ENCODE assay signal across 8 cellular contexts in genomic region chr4:87422104-87423052, GRCh38. TPM values are rescaled to one million over a fixed set of nuclear protein-coding genes. Genes with fewer than 3 reads are reported as not detected.
DNase-seq lines count a peak whose midpoint lies in the region; ATAC-seq, FAIRE-seq and TF ChIP-seq lines count a peak whose summit lies in the region.

NUDT9 (plus strand) TSS chr4:87422573; CDS start chr4:87422906, 333 bp downstream.

- H4K20me1 ChIP-seq in H1 (replicated peaks in 1 of 2; ENCODE audit: control insufficient read depth in 1 of 2, insufficient read depth in 2 of 2, low read length in 2 of 2) = no peaks in the 10 kb centered on the region

- H3K27ac Mint-ChIP-seq in Caco-2 (ENCODE audit: unreplicated experiment) = peak within 1 kb of the TSS; percentile 96

- no peak within 1 kb of the TSS for H4K91ac ChIP-seq in H1 (replicated peaks; ENCODE audit: insufficient read length, low read length)
- H4K91ac ChIP-seq in mesenchymal stem cell (ENCODE audit: low read length) = peak within 1 kb of the TSS; percentile 92

- H2BK20ac ChIP-seq in H1 (ENCODE audit: low read length) = no peak within 1 kb of the TSS

- H3K4me2 ChIP-seq in H1 (ENCODE audit: insufficient read depth in 1 of 2, low read depth in 2 of 2, low read length in 2 of 2) = peak within 1 kb of the TSS; percentile 69 to 73
- peak within 1 kb of the TSS; percentile 78 for H3K4me2 ChIP-seq in mesenchymal stem cell (ENCODE audit: low read length, poor library complexity, severe bottlenecking)

- H3K9me3 Mint-ChIP-seq in Caco-2 (ENCODE audit: unreplicated experiment) = no peaks in the 10 kb centered on the region

- H2AFZ ChIP-seq in H1 (ENCODE audit: low read length) (peak within 1 kb of the TSS; percentile 10), mesenchymal stem cell (ENCODE audit: low read depth, low read length) (no peak within 1 kb of the TSS)

- H3K27me3 ChIP-seq in Caco-2 (replicated peaks; ENCODE audit: control insufficient read depth, insufficient read depth, low read length) (no peaks in the 10 kb centered on the region), H1 (replicated peaks in 1 of 4; ENCODE audit: control insufficient read depth in 3 of 4, extremely low read depth in 1 of 4, insufficient read depth in 3 of 4, low read length in 3 of 4) (no peaks in the 10 kb centered on the region), mesenchymal stem cell (ENCODE audit: control insufficient read depth in 1 of 2, insufficient read depth in 1 of 2, low read length in 2 of 2) (no peaks in the 10 kb centered on the region)

- whole genome bisulfite sequencing in H1 (ENCODE audit: extremely low coverage in 1 of 2, insufficient coverage in 1 of 2, insufficient read length in 1 of 2, insufficient replicate concordance in 2 of 2, low coverage in 1 of 2, low lambda C conversion rate in 2 of 2, missing lambda C conversion rate in 1 of 2), 2 experiments = 5% methylated on average over 56 of the region's 58 CpGs; no CpG with 5 or more reads in 1 of the 2 experiments
- 9% methylated on average over 45 of the region's 58 CpGs for WGBS in mesenchymal stem cell

- peak; percentile 84 for ATAC-seq in GM21367 (IDR thresholded peaks at IDR 0.05; ENCODE audit: unreplicated experiment)

- intact Hi-C loops in Caco-2 (cut with micrococcal nuclease; ENCODE audit: unreplicated experiment) = loop anchor here (1.0 to 2.0 kb wide), 4 partner anchors 13 to 47 kb away; partner anchors contain the start of gene HSD17B11

- peaks cover 4% of the 10 kb centered on the region for H3K36me3 Mint-ChIP-seq in Caco-2 (ENCODE audit: insufficient read depth, unreplicated experiment)

- no peaks in the 10 kb centered on the region for H3K27me3 Mint-ChIP-seq in Caco-2 (ENCODE audit: insufficient read depth, unreplicated experiment)

- TF ChIP-seq POLR2A in H1 (IDR thresholded peaks at IDR 0.05; ENCODE audit: control extremely low read depth in 1 of 2, low read depth in 2 of 2, low read length in 2 of 2) = peak; percentile 90 to 92

- no peak within 1 kb of the TSS; the same call in 1 of the 2 replicates for H2BK12ac ChIP-seq in H1 (ENCODE audit: low read depth, low read length)
- H2BK12ac ChIP-seq in mesenchymal stem cell (ENCODE audit: low read length in 2 of 2) = no peak within 1 kb of the TSS

- no peak within 1 kb of the TSS for H2AK5ac ChIP-seq in H1 (ENCODE audit: low read depth, low read length)
- peak within 1 kb of the TSS; percentile 57 for H2AK5ac ChIP-seq in mesenchymal stem cell (ENCODE audit: low read length, severe bottlenecking)

- H2BK120ac ChIP-seq in H1 (replicated peaks; ENCODE audit: low read depth, low read length) = no peak within 1 kb of the TSS
- H2BK120ac ChIP-seq in mesenchymal stem cell (ENCODE audit: low read depth, low read length) = peak within 1 kb of the TSS; percentile 88

- H3K4ac ChIP-seq in H1 (replicated peaks; ENCODE audit: insufficient read length, low read depth, low read length) (no peak within 1 kb of the TSS), mesenchymal stem cell (ENCODE audit: low read depth in 1 of 2, low read length in 2 of 2) (peak within 1 kb of the TSS; percentile 77 to 98)

- H3K27ac ChIP-seq in H1 (ENCODE audit: low read depth, low read length) (peak within 1 kb of the TSS; percentile 87), mesenchymal stem cell (ENCODE audit: low read length, poor library complexity, severe bottlenecking) (peak within 1 kb of the TSS; percentile 59)

- no peak for TF ChIP-seq EP300 in H1 (IDR thresholded peaks at IDR 0.05; ENCODE audit: borderline replicate concordance in 1 of 2, low read depth in 2 of 2, low read length in 2 of 2)

- peak; percentile 93 to 95 for DNase-seq in Caco-2
- peak; percentile 80 for DNase-seq in HTR-8/SVneo (ENCODE audit: insufficient read length, low spot score)
- DNase-seq in NOMO-1 treated with dmso at 0.1 percent for 144 hours (lab: John Stamatoyannopoulos, UW; ENCODE audit: unreplicated experiment) = peak; percentile 79
- peak; percentile 68 to 78 (median 77) for DNase-seq in activated CD8-positive, alpha-beta memory T cell treated with anti-CD3 and anti-CD28 coated beads for 48 hours (ENCODE audit: low read depth in 2 of 3, low spot score in 2 of 3)
- DNase-seq in H1 (ENCODE audit: low read depth in 1 of 2, low spot score in 2 of 2) = peak; percentile 77 to 93
- peak; percentile 98 for DNase-seq in mesenchymal stem cell
- DNase-seq in stimulated activated CD8-positive, alpha-beta memory T cell treated with anti-CD3 and anti-CD28 coated beads, Interleukin-12 subunit alpha, Interleukin-12 subunit beta, amount 100 ng/mL, for 4 hours (ENCODE audit: low read depth) = peak; percentile 76

- H2BK15ac ChIP-seq in H1 (ENCODE audit: low read length) (no peak within 1 kb of the TSS), mesenchymal stem cell (ENCODE audit: low read depth, poor library complexity, severe bottlenecking) (peak within 1 kb of the TSS; percentile 98)

- peak within 1 kb of the TSS; percentile 69 for H4K5ac ChIP-seq in H1 (ENCODE audit: insufficient read length, low read depth, low read length)

- H3K79me2 ChIP-seq in H1 (ENCODE audit: control insufficient read depth in 1 of 2, insufficient read depth in 2 of 2, low read length in 2 of 2) = peaks cover 0 to 43% of the 10 kb centered on the region in 2 experiments; a peak in 3 of 4 replicates

- H3K23ac ChIP-seq in H1 (ENCODE audit: insufficient read length) (no peak within 1 kb of the TSS), mesenchymal stem cell (ENCODE audit: low read length in 2 of 2) (peak within 1 kb of the TSS; percentile 66 to 94)

- POLR2A ChIA-PET in Caco-2 (lab: Charles Lee) = interaction anchor here (1.1 to 1.8 kb wide), 2 partner anchors 31 to 39 kb away, joined by 3 to 12 read pairs; partner anchors contain the start of gene HSD17B11
- POLR2A ChIA-PET in H1 (lab: Charles Lee; ENCODE audit: partially characterized antibody) = interaction anchor here (0.6 to 2.5 kb wide), 11 partner anchors 10 to 45 kb away, joined by 3 to 10 read pairs (median 3); partner anchors contain the start of gene HSD17B11

- H3K4me3 ChIP-seq in Caco-2 (ENCODE audit: low read depth, low read length) = peak within 1 kb of the TSS; percentile 79
- H3K4me3 ChIP-seq in H1 (ENCODE audit: extremely low read depth in 1 of 4, insufficient read depth in 2 of 4, low read depth in 3 of 4, low read length in 4 of 4) = peak within 1 kb of the TSS; percentile 77 to 85 (median 82)
- peak within 1 kb of the TSS; percentile 89 to 91 for H3K4me3 ChIP-seq in mesenchymal stem cell (ENCODE audit: insufficient read depth in 1 of 2, low read depth in 1 of 2, low read length in 2 of 2)

- CTCF ChIA-PET in Caco-2 (lab: Charles Lee) (interaction anchor here (1.1 kb wide), 1 partner anchor 32 kb away, joined by 3 read pairs; the partner anchor contains the start of gene HSD17B11), H1 (lab: Charles Lee; ENCODE audit: partially characterized antibody) (interaction anchor here (0.5 to 2.6 kb wide), 7 partner anchors 13 to 801 kb away, joined by 3 to 9 read pairs (median 4); no protein-coding TSS in a partner anchor)

- no peaks in the 10 kb centered on the region for H3K36me3 ChIP-seq in Caco-2 (ENCODE audit: control insufficient read depth, insufficient read depth, low read length)
- no peaks in the 10 kb centered on the region for H3K36me3 ChIP-seq in H1 (ENCODE audit: control insufficient read depth in 2 of 4, insufficient read depth in 4 of 4, low read length in 3 of 4)
- H3K36me3 ChIP-seq in mesenchymal stem cell (ENCODE audit: control insufficient read depth in 1 of 2, insufficient read depth in 2 of 2, low read depth in 1 of 2, low read length in 2 of 2) = no peaks in the 10 kb centered on the region

- TF ChIP-seq RAD21 in H1 (IDR thresholded peaks at IDR 0.05 in 1 of 2, conservative IDR thresholded peaks at IDR 0.05 in 1 of 2; ENCODE audit: low read depth in 2 of 2, low read length in 2 of 2) = no peak

- H3K18ac ChIP-seq in H1 (ENCODE audit: extremely low read depth, low read length) (peak within 1 kb of the TSS; percentile 88), mesenchymal stem cell (ENCODE audit: low read depth in 1 of 2, low read length in 2 of 2) (peak within 1 kb of the TSS; percentile 90 to 91)

- peak within 1 kb of the TSS; percentile 84 for H3K56ac ChIP-seq in H1 (replicated peaks; ENCODE audit: insufficient read length, low read depth, low read length)

- H3K9me3 ChIP-seq in Caco-2 (no peaks in the 10 kb centered on the region), H1 (ENCODE audit: insufficient read depth in 2 of 2, low read depth in 1 of 2, low read length in 1 of 2) (0 out of 4 replicates have a peak, but pooled peaks cover 0 to 2% of the 10 kb centered on the region in 2 experiments), mesenchymal stem cell (ENCODE audit: control insufficient read depth, low read length) (peaks cover 3% of the 10 kb centered on the region)

- H3K14ac ChIP-seq in H1 (ENCODE audit: insufficient read length) = no peak within 1 kb of the TSS
- no peak within 1 kb of the TSS for H3K14ac ChIP-seq in mesenchymal stem cell (ENCODE audit: low read length in 2 of 2)

- BruUV-seq in Caco-2 (replicated peaks; lab: Mats Ljungman, UMichigan) = TSS peak; percentile 95

- peaks cover 17% of the 10 kb centered on the region for H3K4me1 ChIP-seq in Caco-2
- peaks cover 2 to 19% (median 10%) of the 10 kb centered on the region in 4 experiments; a peak in 6 of 7 replicates for H3K4me1 ChIP-seq in H1 (replicated peaks in 1 of 4; ENCODE audit: control insufficient read depth in 3 of 4, insufficient read depth in 4 of 4, low read length in 3 of 4)
- H3K4me1 ChIP-seq in mesenchymal stem cell (ENCODE audit: control insufficient read depth, insufficient read depth, low read depth, low read length) = peaks cover 13% of the 10 kb centered on the region

- peak within 1 kb of the TSS; percentile 89 for H2BK5ac ChIP-seq in H1 (ENCODE audit: low read depth, low read length)
- H2BK5ac ChIP-seq in mesenchymal stem cell (ENCODE audit: low read depth, low read length, poor library complexity, severe bottlenecking) = no peak within 1 kb of the TSS

- FAIRE-seq in HTR-8/SVneo (lab: Jason Lieb, UNC) (no peak), H1 (lab: Jason Lieb, UNC) (peak; percentile 32)

- H4K8ac ChIP-seq in H1 (ENCODE audit: extremely low read depth, insufficient read depth, low read length) (peak within 1 kb of the TSS; percentile 91; the same call in 1 of the 2 replicates), mesenchymal stem cell (ENCODE audit: low read length) (peak within 1 kb of the TSS; percentile 92)

- TF ChIP-seq CTCF in Caco-2 (IDR thresholded peaks at IDR 0.05; ENCODE audit: insufficient read depth in 1 of 2, low read depth in 1 of 2, low read length in 1 of 2, severe bottlenecking in 1 of 2, unreplicated experiment in 1 of 2) (no peak), H1 (IDR thresholded peaks at IDR 0.05; ENCODE audit: control extremely low read depth in 1 of 3, insufficient read depth in 1 of 3, low read depth in 1 of 3, low read length in 3 of 3) (no peak)

- H3K9ac ChIP-seq in H1 (replicated peaks in 1 of 4; ENCODE audit: extremely low read depth in 1 of 4, low read depth in 3 of 4, low read length in 3 of 4) = peak within 1 kb of the TSS; percentile 75 to 92 (median 86)
- peak within 1 kb of the TSS; percentile 97 for H3K9ac ChIP-seq in mesenchymal stem cell (ENCODE audit: low read length)

- H3K79me1 ChIP-seq in H1 (ENCODE audit: low read depth, low read length) = peaks cover 4% of the 10 kb centered on the region
- H3K79me1 ChIP-seq in mesenchymal stem cell (replicated peaks; ENCODE audit: low read length, poor library complexity, severe bottlenecking) = peaks cover 3% of the 10 kb centered on the region

- H3K4me3 Mint-ChIP-seq in Caco-2 (ENCODE audit: unreplicated experiment) = peak within 1 kb of the TSS; percentile 94

- H3K23me2 ChIP-seq in H1 (ENCODE audit: low read depth, low read length) = 0 out of 2 replicates have a peak, but pooled peaks cover 2% of the 10 kb centered on the region

- peaks cover 13% of the 10 kb centered on the region for H3K4me1 Mint-ChIP-seq in Caco-2 (ENCODE audit: low read depth, unreplicated experiment)

RNA-seq across cellular contexts. Expression of gene NUDT9, which starts in this region (rescaled TPM):
- 27.9 and 28.7 TPM in 2 replicates for total RNA-seq in Caco-2 (2022)
- 27.6 and 29.3 TPM in 2 replicates for total RNA-seq in H1 (2021; fragmentation: NEBNext Ultra II Directional; extraction: Animal tissue kit (Norgen Biotek cat#: 25700))
- polyA plus RNA-seq in H1 (2011; rRNA removed) = 9.6 and 13.2 TPM in 2 replicates
- 23.7 TPM for polyA plus RNA-seq in H1 (2011; cell fraction: cytosol; rRNA removed)
- 6.6 TPM for polyA plus RNA-seq in H1 (2011; cell fraction: nucleus; rRNA removed)
- polyA plus RNA-seq in H1 (2012, experiment 1 of 2) = 32.8 to 41.6 TPM (median 35.5 TPM) in 4 replicates
- polyA plus RNA-seq in H1 (2012, experiment 2 of 2) = 6.6 TPM
- polyA plus RNA-seq in H1 (2013, experiment 1 of 2) = 30.6 TPM
- 37.1 TPM for polyA plus RNA-seq in H1 (2013, experiment 2 of 2)
- 9.2 and 10.6 TPM in 2 replicates for polyA minus RNA-seq in H1 (2011; rRNA and poly(A)+ RNA removed)
- polyA minus RNA-seq in H1 (2011; cell fraction: cytosol; rRNA and poly(A)+ RNA removed) = 10.3 TPM
- polyA minus RNA-seq in H1 (2011; cell fraction: nucleus; rRNA and poly(A)+ RNA removed) = 14.7 TPM
- 35.9 TPM for polyA plus RNA-seq in mesenchymal stem cell (2013, experiment 1 of 2)
- 34.7 TPM for polyA plus RNA-seq in mesenchymal stem cell (2013, experiment 2 of 2)

Comparison
In these comparisons a context has a peak if more than half of its experiments do, and no peak if none do; other contexts are left out.
1. Peak in every context shown above with its lines: DNase-seq, ATAC-seq, H3K4me3 ChIP-seq and H3K27ac ChIP-seq.